Comparison of ENCODE assay signal across 21 cellular contexts in genomic region chr2:196226058-196226747, GRCh38. TPM values are rescaled to one million over a fixed set of nuclear protein-coding genes. Genes with fewer than 3 reads are reported as not detected.
DNase-seq lines count a peak whose midpoint lies in the region; ATAC-seq lines count a peak whose summit lies in the region.
"Had no signal": no experiment of that assay in that cellular context is flagged by ENCODE, and none has a peak within 500 bp of the region (broad histone marks: within the 10 kb centered on the region; RNA-seq: fewer than 3 reads in every experiment).

No MANE protein-coding gene starts in this region.

- no peaks in the 10 kb centered on the region for H4K20me1 ChIP-seq in Karpas-422 (ENCODE audit: insufficient read depth, low read depth, low read length)

- H3K27ac ChIP-seq in Karpas-422 (ENCODE audit: low read length), result no peak overlapping the region
- H3K27ac ChIP-seq: C4-2B, heart right ventricle, HL-60, left ventricle myocardium inferior had no signal

- H3K27ac Mint-ChIP-seq in activated T-cell treated with anti-CD3 and anti-CD28 coated beads, Interleukin-2, amount 50 U/mL, for 72 hours, result peak overlapping the region; percentile 6
- H3K27ac Mint-ChIP-seq in stimulated activated naive B cell treated with anti-CD40 and anti-IgM and Interleukin-4, amounts not matched to agents 10 μg/mL and 1 μg/mL and 100 μg/mL, for 72 hours, result peak overlapping the region; percentile 73

- no peaks in the 10 kb centered on the region for H3K79me2 ChIP-seq in Karpas-422 (ENCODE audit: low read length)

- peaks cover 6 to 24% of the 10 kb centered on the region in 2 donors for H3K36me3 Mint-ChIP-seq in activated T-cell treated with anti-CD3 and anti-CD28 coated beads, Interleukin-2, amount 50 U/mL, for 72 hours (ENCODE audit: insufficient read depth in 2 of 2)
- H3K36me3 Mint-ChIP-seq in stimulated activated naive B cell treated with anti-CD40 and anti-IgM and Interleukin-4, amounts not matched to agents 10 μg/mL and 1 μg/mL and 100 μg/mL, for 72 hours, result peaks cover 0 to 2% of the 10 kb centered on the region in 2 donors

- peaks cover 80% of the 10 kb centered on the region for H3K4me1 Mint-ChIP-seq in activated T-cell treated with anti-CD3 and anti-CD28 coated beads, Interleukin-2, amount 50 U/mL, for 72 hours (ENCODE audit: low read depth)
- peaks cover 41 to 61% of the 10 kb centered on the region in 2 donors for H3K4me1 Mint-ChIP-seq in stimulated activated naive B cell treated with anti-CD40 and anti-IgM and Interleukin-4, amounts not matched to agents 10 μg/mL and 1 μg/mL and 100 μg/mL, for 72 hours

- H3K9me3 ChIP-seq in Karpas-422 (ENCODE audit: low read length) (no peaks in the 10 kb centered on the region), adipocyte (ENCODE audit: control insufficient read depth, low read length) (no peaks in the 10 kb centered on the region)
- H3K9me3 ChIP-seq: left ventricle myocardium inferior had no signal

- H3K36me3 ChIP-seq in Karpas-422 (ENCODE audit: insufficient read depth, low read length), result no peaks in the 10 kb centered on the region
- H3K36me3 ChIP-seq in adipocyte (ENCODE audit: control insufficient read depth, insufficient read depth, low read length, severe bottlenecking), result no peaks in the 10 kb centered on the region

- H2AFZ ChIP-seq in Karpas-422 (ENCODE audit: low read length), result peak overlapping the region; percentile 77; the same call in 1 of the 2 replicates

- H3K4me1 ChIP-seq in Karpas-422 (ENCODE audit: low read length) (peaks cover 37% of the 10 kb centered on the region), adipocyte (ENCODE audit: control insufficient read depth, insufficient read depth, low read length) (peaks cover 26% of the 10 kb centered on the region)
- H3K4me1 ChIP-seq: left ventricle myocardium inferior had no signal

- H3K9ac ChIP-seq in Karpas-422 (ENCODE audit: low read length) (no peak overlapping the region), adipocyte (ENCODE audit: low read length) (peak overlapping the region; percentile 19)

- H3K27me3 Mint-ChIP-seq in activated T-cell treated with anti-CD3 and anti-CD28 coated beads, Interleukin-2, amount 50 U/mL, for 72 hours (ENCODE audit: low read depth), result no peaks in the 10 kb centered on the region
- H3K27me3 Mint-ChIP-seq in stimulated activated naive B cell treated with anti-CD40 and anti-IgM and Interleukin-4, amounts not matched to agents 10 μg/mL and 1 μg/mL and 100 μg/mL, for 72 hours, result no peaks in the 10 kb centered on the region

- no peak for ATAC-seq in activated T-cell treated with anti-CD3 and anti-CD28 coated beads, Interleukin-2, amount 50 U/mL, for 72 hours (replicated peaks in 1 of 2)
- peak; percentile 56 to 57 for ATAC-seq in stimulated activated naive B cell treated with anti-CD40 and anti-IgM and Interleukin-4, amounts not matched to agents 10 μg/mL and 1 μg/mL and 100 μg/mL, for 72 hours (replicated peaks)
- ATAC-seq: heart right ventricle had no signal

- peaks cover 3 to 4% of the 10 kb centered on the region in 2 donors for H3K9me3 Mint-ChIP-seq in activated T-cell treated with anti-CD3 and anti-CD28 coated beads, Interleukin-2, amount 50 U/mL, for 72 hours
- peaks cover 0 to 1% of the 10 kb centered on the region in 2 donors for H3K9me3 Mint-ChIP-seq in stimulated activated naive B cell treated with anti-CD40 and anti-IgM and Interleukin-4, amounts not matched to agents 10 μg/mL and 1 μg/mL and 100 μg/mL, for 72 hours

- H3K27me3 ChIP-seq in Karpas-422 (ENCODE audit: low read length) (no peaks in the 10 kb centered on the region), adipocyte (replicated peaks; ENCODE audit: control insufficient read depth, insufficient read depth, low read length) (no peaks in the 10 kb centered on the region)
- H3K27me3 ChIP-seq: heart right ventricle had no signal

- H3K9me2 ChIP-seq in Karpas-422 (replicated peaks; ENCODE audit: insufficient read depth, low read length), result no peaks in the 10 kb centered on the region

- H3K4me2 ChIP-seq in Karpas-422 (ENCODE audit: low read depth, low read length, poor library complexity, severe bottlenecking), result no peak overlapping the region

- H3K4me3 ChIP-seq in Karpas-422 (ENCODE audit: low read length) (no peak overlapping the region), adipocyte (ENCODE audit: low read length) (no peak overlapping the region)
- H3K4me3 ChIP-seq: heart right ventricle, left ventricle myocardium inferior had no signal

- DNase-seq in activated T-cell treated with anti-CD3 and anti-CD28 coated beads, Interleukin-2, amount 50 U/mL, for 72 hours, result no peak
- DNase-seq in activated T-cell treated with anti-CD3 and anti-CD28 coated beads for 4 hours (no peak), Karpas-422 (no peak), adipocyte (ENCODE audit: low read depth) (no peak), ureter (ENCODE audit: low spot score) (no peak), T-helper 2 cell (no peak)
- DNase-seq in stimulated activated naive B cell treated with anti-CD40 and anti-IgM and Interleukin-4, amounts not matched to agents 10 μg/mL and 1 μg/mL and 100 μg/mL, for 72 hours, result no peak
- no peak for DNase-seq in effector CD8-positive, alpha-beta T cell (lab: John Stamatoyannopoulos, UW)
- DNase-seq: activated CD4-positive, alpha-beta T cell treated with anti-CD3 and anti-CD28 coated beads for 4 hours; amniotic stem cell; cortex of kidney; DMS153; GF-D8; GOT3; heart right ventricle; left ventricle myocardium inferior; NCI-H1436; NCI-H524 treated with DMSO at 0.1 percent for 48 hours; occipital lobe had no signal

- peak overlapping the region; percentile 24 to 47 for H3K4me3 Mint-ChIP-seq in activated T-cell treated with anti-CD3 and anti-CD28 coated beads, Interleukin-2, amount 50 U/mL, for 72 hours
- H3K4me3 Mint-ChIP-seq in stimulated activated naive B cell treated with anti-CD40 and anti-IgM and Interleukin-4, amounts not matched to agents 10 μg/mL and 1 μg/mL and 100 μg/mL, for 72 hours, result peak overlapping the region; percentile 2 to 23

RNA-seq across cellular contexts. Expression of gene STK17B, which starts 54.8 kb away (rescaled TPM):
- 100 to 1,000 TPM; 279 to 280 TPM for total RNA-seq in activated T-cell treated with anti-CD3 and anti-CD28 coated beads, Interleukin-2, amount 50 U/mL, for 72 hours
- total RNA-seq in Karpas-422 (2014; rRNA removed; shearing (Covaris generic); ENCODE audit: low replicate concordance), result 224 and 353 TPM in 2 replicates
- total RNA-seq in ureter, result 29.7 TPM

Comparison
In these comparisons a context has a peak if more than half of its experiments do, and no peak if none do; other contexts are left out.
1. ATAC-seq: peak in stimulated activated naive B cell treated with anti-CD40 and anti-IgM and Interleukin-4, amounts not matched to agents 10 μg/mL and 1 μg/mL and 100 μg/mL, for 72 hours (2 of 2); none in activated T-cell treated with anti-CD3 and anti-CD28 coated beads, Interleukin-2, amount 50 U/mL, for 72 hours (0 of 2).